In genomic region chr10:50593523-50593922, GRCh38 we compare ENCODE assay signal across 16 cellular contexts. TPM values are rescaled to one million over a fixed set of nuclear protein-coding genes. Genes with fewer than 3 reads are reported as not detected.
DNase-seq lines count a peak whose midpoint lies in the region; ATAC-seq, FAIRE-seq and TF ChIP-seq lines count a peak whose summit lies in the region.
"Had no signal": no experiment of that assay in that cellular context is flagged by ENCODE, and none has a peak within 500 bp of the region (broad histone marks: within the 10 kb centered on the region; RNA-seq: fewer than 3 reads in every experiment).

No MANE protein-coding gene starts in this region.

- H3K9me3 Mint-ChIP-seq in MCF 10A (ENCODE audit: unreplicated experiment), result no peaks in the 10 kb centered on the region
- H3K9me3 Mint-ChIP-seq: activated T-helper 2 cell treated with anti-CD3 and anti-CD28 coated beads, Interferon-gamma antibody, Interleukin-2, Interleukin-4, amounts not matched to agents 10 μg/mL and 5 μg/mL and 100 μg/mL, durations not matched to agents 14 hours and 24 hours and 36 hours; CD8-positive, alpha-beta T cell; effector memory CD8-positive, alpha-beta T cell; stimulated activated naive B cell treated with anti-CD40 and anti-IgM and Interleukin-4, amounts not matched to agents 10 μg/mL and 1 μg/mL and 100 μg/mL, for 72 hours had no signal

- TF ChIP-seq RAD21 in K562 (CRISPR knock-in tag; conservative IDR thresholded peaks at IDR 0.05 in 1 of 2, IDR thresholded peaks at IDR 0.05 in 1 of 2), result no peak

- TF ChIP-seq CTCF in MCF 10A (IDR thresholded peaks at IDR 0.05; ENCODE audit: unreplicated experiment) (no peak), mammary epithelial cell (conservative IDR thresholded peaks at IDR 0.05 in 1 of 2, IDR thresholded peaks at IDR 0.05 in 1 of 2; ENCODE audit: extremely low read depth in 1 of 2, insufficient read depth in 1 of 2, low read depth in 1 of 2, low read length in 2 of 2) (no peak), K562 (IDR thresholded peaks at IDR 0.05 in 2 of 3, conservative IDR thresholded peaks at IDR 0.05 in 1 of 3; ENCODE audit: insufficient read depth in 2 of 3, low read depth in 1 of 3, low read length in 3 of 3) (no peak), heart left ventricle (IDR thresholded peaks at IDR 0.05) (no peak)

- H3K9me1 ChIP-seq in K562 (ENCODE audit: control insufficient read depth, insufficient read depth, low read length), result no peaks in the 10 kb centered on the region

- H3K4me2 ChIP-seq in mammary epithelial cell (ENCODE audit: insufficient read depth, low read depth, low read length) (no peak overlapping the region), K562 (ENCODE audit: insufficient read depth, low read length) (peak overlapping the region; percentile 66; the same call in 1 of the 2 replicates)

- peaks cover 14% of the 10 kb centered on the region for H3K36me3 Mint-ChIP-seq in MCF 10A (ENCODE audit: insufficient read depth, unreplicated experiment)

- H2AFZ ChIP-seq in mammary epithelial cell (ENCODE audit: low read depth, low read length), result no peak overlapping the region
- peak overlapping the region; percentile 78; the same call in 1 of the 2 replicates for H2AFZ ChIP-seq in K562 (ENCODE audit: low read depth, low read length)

- H3K4me3 Mint-ChIP-seq in MCF 10A (ENCODE audit: unreplicated experiment), result no peak overlapping the region
- H3K4me3 Mint-ChIP-seq: CD8-positive, alpha-beta T cell; effector memory CD8-positive, alpha-beta T cell; stimulated activated naive B cell treated with anti-CD40 and anti-IgM and Interleukin-4, amounts not matched to agents 10 μg/mL and 1 μg/mL and 100 μg/mL, for 72 hours had no signal

- CTCF ChIA-PET in MCF 10A (lab: Yijun Ruan, JAX), result interaction anchor here (0.6 to 0.8 kb wide), 2 partner anchors 27 to 77 kb away, joined by 3 read pairs; no protein-coding TSS in a partner anchor
- CTCF ChIA-PET in mammary epithelial cell (lab: Charles Lee; ENCODE audit: low non-redundant PET), result no interaction called here
- CTCF ChIA-PET in K562 (lab: Yijun Ruan, JAX; ENCODE audit: low intra/inter-chr PET ratio), result no interaction called here

- TF ChIP-seq POLR2A in K562 (conservative IDR thresholded peaks at IDR 0.05) (no peak), heart left ventricle (IDR thresholded peaks at IDR 0.05) (no peak)

- no TSS peak for BruUV-seq in MCF 10A (replicated peaks; lab: Mats Ljungman, UMichigan)
- no TSS peak for BruUV-seq in mammary epithelial cell (replicated peaks; lab: Mats Ljungman, UMichigan)
- no TSS peak for BruUV-seq in K562 (replicated peaks; lab: Mats Ljungman, UMichigan)

- FAIRE-seq in K562 (lab: Jason Lieb, UNC) (peak; percentile 29), HTR-8/SVneo (lab: Jason Lieb, UNC) (no peak)

- no peaks in the 10 kb centered on the region for H3K27me3 Mint-ChIP-seq in MCF 10A (ENCODE audit: insufficient read depth, unreplicated experiment)
- H3K27me3 Mint-ChIP-seq: effector memory CD8-positive, alpha-beta T cell; stimulated activated naive B cell treated with anti-CD40 and anti-IgM and Interleukin-4, amounts not matched to agents 10 μg/mL and 1 μg/mL and 100 μg/mL, for 72 hours had no signal

- H4K20me1 ChIP-seq in mammary epithelial cell (ENCODE audit: insufficient read depth, low read length) (no peaks in the 10 kb centered on the region), K562 (replicated peaks; ENCODE audit: control insufficient read depth, insufficient read depth, low read length) (no peaks in the 10 kb centered on the region)

- DNase-seq in MCF 10A (ENCODE audit: unreplicated experiment) (no peak), mammary epithelial cell (no peak), K562 (ENCODE audit: extremely low read depth in 1 of 4, low spot score in 3 of 4) (no peak), foreskin melanocyte (peak; percentile 70), SW 1271 (lab: John Stamatoyannopoulos, UW) (no peak), HTR-8/SVneo (ENCODE audit: insufficient read length, low spot score) (no peak), heart left ventricle (no peak)
- DNase-seq: amygdala; CD8-positive, alpha-beta T cell; effector memory CD8-positive, alpha-beta T cell; NCI-H187; stimulated activated naive B cell treated with anti-CD40 and anti-IgM and Interleukin-4, amounts not matched to agents 10 μg/mL and 1 μg/mL and 100 μg/mL, for 72 hours had no signal

- peaks cover 10% of the 10 kb centered on the region for H3K4me1 Mint-ChIP-seq in MCF 10A (ENCODE audit: insufficient read depth, unreplicated experiment)

- H3K4me1 ChIP-seq in mammary epithelial cell (ENCODE audit: insufficient read depth, low read length), result peaks cover 3% of the 10 kb centered on the region
- peaks cover 6 to 48% of the 10 kb centered on the region in 2 experiments; a peak in 3 of 5 replicates for H3K4me1 ChIP-seq in K562 (replicated peaks in 1 of 2; ENCODE audit: control insufficient read depth in 2 of 2, insufficient read depth in 2 of 2, low read length in 2 of 2)
- peaks cover 0 to 29% (median 8%) of the 10 kb centered on the region in 12 donors for H3K4me1 ChIP-seq in heart left ventricle

- H3K9ac ChIP-seq in mammary epithelial cell (ENCODE audit: insufficient read depth, low read length), result no peak overlapping the region
- H3K9ac ChIP-seq in K562 (ENCODE audit: insufficient read depth in 1 of 2, low read depth in 2 of 2, low read length in 2 of 2), result peak overlapping the region in 1 of 2 experiments; percentile 49; a peak in 2 of 4 replicates

- H3K27me3 ChIP-seq in mammary epithelial cell (ENCODE audit: insufficient read depth, low read length) (no peaks in the 10 kb centered on the region), K562 (ENCODE audit: control insufficient read depth in 2 of 2, insufficient read depth in 2 of 2, low read length in 2 of 2) (no peaks in the 10 kb centered on the region), heart left ventricle (no peaks in the 10 kb centered on the region)
- H3K27me3 ChIP-seq: gastroesophageal sphincter, tibial nerve had no signal

- in situ Hi-C loops in mammary epithelial cell (cut with MboI; ENCODE audit: low sequenced_read_pairs in 2 of 2) (no loop called here), K562 (cut with MboI) (no loop called here)

- H3K4me3 ChIP-seq in mammary epithelial cell (replicated peaks in 1 of 3; ENCODE audit: insufficient read depth in 1 of 3, low read depth in 2 of 3, low read length in 3 of 3), result no peak overlapping the region
- H3K4me3 ChIP-seq in K562, result no peak overlapping the region
- no peak overlapping the region for H3K4me3 ChIP-seq in heart left ventricle
- H3K4me3 ChIP-seq: gastroesophageal sphincter, tibial nerve had no signal

- ATAC-seq in K562 (peak; percentile 6), heart left ventricle (no peak), GM21423 (IDR thresholded peaks at IDR 0.05; ENCODE audit: unreplicated experiment) (no peak)
- ATAC-seq: CD8-positive, alpha-beta T cell; effector memory CD8-positive, alpha-beta T cell; gastroesophageal sphincter; stimulated activated naive B cell treated with anti-CD40 and anti-IgM and Interleukin-4, amounts not matched to agents 10 μg/mL and 1 μg/mL and 100 μg/mL, for 72 hours had no signal

- 73% methylated on average over 2 of the region's 2 CpGs for WGBS in mammary epithelial cell (ENCODE audit: low coverage, missing lambda C conversion rate)
- WGBS in K562 (ENCODE audit: insufficient coverage, low coverage, missing lambda C conversion rate), result 53% methylated on average over 2 of the region's 2 CpGs
- 86 to 96% (median 90%) methylated on average over 2 of the region's 2 CpGs for WGBS in heart left ventricle, 4 donors

- no peak overlapping the region for H3K27ac ChIP-seq in mammary epithelial cell (ENCODE audit: insufficient read depth, low read depth, low read length)
- H3K27ac ChIP-seq in K562 (ENCODE audit: extremely low read depth, low read depth, low read length), result peak overlapping the region; percentile 81
- H3K27ac ChIP-seq in heart left ventricle, result no peak overlapping the region
- H3K27ac ChIP-seq: gastroesophageal sphincter had no signal

- dilution Hi-C loops in mammary epithelial cell (cut with HindIII; ENCODE audit: low sequenced_read_pairs), result no loop called here

- peaks cover 10% of the 10 kb centered on the region for H3K79me2 ChIP-seq in mammary epithelial cell (ENCODE audit: insufficient read depth, low read length)
- H3K79me2 ChIP-seq in K562 (ENCODE audit: control insufficient read depth, insufficient read depth, low read length), result peaks cover 85% of the 10 kb centered on the region

- H3K9me3 ChIP-seq in mammary epithelial cell (replicated peaks; ENCODE audit: insufficient read depth, low read length) (no peaks in the 10 kb centered on the region), K562 (replicated peaks; ENCODE audit: control insufficient read depth, insufficient read depth, low read depth, low read length) (no peaks in the 10 kb centered on the region), heart left ventricle (no peaks in the 10 kb centered on the region)
- H3K9me3 ChIP-seq: gastroesophageal sphincter, tibial nerve had no signal

- POLR2A ChIA-PET in MCF 10A (lab: Yijun Ruan, JAX), result interaction anchor here (0.6 to 1.4 kb wide), 5 partner anchors 10 to 29 kb away, joined by 3 to 8 read pairs (median 4); no protein-coding TSS in a partner anchor
- POLR2A ChIA-PET in K562 (lab: Yijun Ruan, JAX), result interaction anchor here (0.6 to 8.2 kb wide), 9 partner anchors 8 to 49 kb away, joined by 3 to 67 read pairs (median 5); partner anchors contain the start of gene SGMS1

- no peaks in the 10 kb centered on the region for H3K36me3 ChIP-seq in mammary epithelial cell (ENCODE audit: insufficient read depth, low read length)
- peaks cover 23% of the 10 kb centered on the region for H3K36me3 ChIP-seq in K562 (ENCODE audit: control insufficient read depth, insufficient read depth, low read length)
- H3K36me3 ChIP-seq in heart left ventricle, result peaks cover 0 to 14% (median 8%) of the 10 kb centered on the region in 9 donors

- peak overlapping the region; percentile 59 for H3K27ac Mint-ChIP-seq in MCF 10A (ENCODE audit: low read depth, unreplicated experiment)
- H3K27ac Mint-ChIP-seq: activated T-helper 2 cell treated with anti-CD3 and anti-CD28 coated beads, Interferon-gamma antibody, Interleukin-2, Interleukin-4, amounts not matched to agents 10 μg/mL and 5 μg/mL and 100 μg/mL, durations not matched to agents 14 hours and 24 hours and 36 hours; CD8-positive, alpha-beta T cell; effector memory CD8-positive, alpha-beta T cell; stimulated activated naive B cell treated with anti-CD40 and anti-IgM and Interleukin-4, amounts not matched to agents 10 μg/mL and 1 μg/mL and 100 μg/mL, for 72 hours had no signal

- TF ChIP-seq EP300 in K562 (IDR thresholded peaks at IDR 0.05; ENCODE audit: low read length), result no peak

- intact Hi-C loops in MCF 10A (cut with micrococcal nuclease), result no loop called here
- intact Hi-C loops in mammary epithelial cell (cut with micrococcal nuclease), result no loop called here
- intact Hi-C loops in K562 (cut with micrococcal nuclease), result no loop called here
- intact Hi-C loops in heart left ventricle (cut with DNase I), result no loop called here

RNA-seq across cellular contexts. Expression of gene SGMS1, which starts 30.2 kb away (rescaled TPM):
- total RNA-seq in MCF 10A (2022) (21.7 and 24.7 TPM in 2 replicates), mammary epithelial cell (10 to 100 TPM; 24.9 to 37.3 TPM), K562 (2014; rRNA removed) (187 and 232 TPM in 2 replicates), K562 (2014; rRNA removed; fragmentation: Illumina TruSeq; extraction: Trizol) (82.2 and 82.5 TPM in 2 replicates), K562 (2015; rRNA removed; fragmentation: Illumina TruSeq; extraction: Trizol) (82.3 and 83.8 TPM in 2 replicates), K562 (2021) (91.8 and 94.0 TPM in 2 replicates), heart left ventricle (10 to 100 TPM; 15.9 to 40.6 (median 19.6) TPM)
- polyA plus RNA-seq in mammary epithelial cell (12.6 TPM), K562 (2011; rRNA removed) (69.8 and 89.6 TPM in 2 replicates), K562 (2014; fragmentation: Illumina TruSeq; extraction: Trizol) (61.5 and 69.7 TPM in 2 replicates), K562 (2014; fragmentation: Nextera tagmentation; extraction: Ambion mirVana) (10 to 100 TPM; 22.6 to 25.3 TPM), K562 (2014; rRNA removed) (63.2 and 82.2 TPM in 2 replicates), heart left ventricle (10 to 100 TPM in 1 of 2 donors, 1 to 10 TPM in 1; 6.9 to 29.1 TPM)
- polyA minus RNA-seq in mammary epithelial cell, result 16.0 TPM
- total RNA-seq in K562 (2011; cell fraction: chromatin; rRNA removed; ENCODE audit: low replicate concordance), result 267 and 295 TPM in 2 replicates
- 202 and 204 TPM in 2 replicates for total RNA-seq in K562 (2011; cell fraction: nucleolus; rRNA removed)
- 277 and 388 TPM in 2 replicates for total RNA-seq in K562 (2011; cell fraction: nucleoplasm; rRNA removed)
- 58.5 and 88.3 TPM in 2 replicates for polyA plus RNA-seq in K562 (2011; cell fraction: cytosol; rRNA removed)
- polyA plus RNA-seq in K562 (2011; cell fraction: nucleus; rRNA removed), result 74.4 and 107 TPM in 2 replicates
- polyA plus RNA-seq in K562 (2012), result 27.2 and 40.1 TPM in 2 replicates
- polyA minus RNA-seq in K562 (2011; rRNA and poly(A)+ RNA removed), result 116 and 125 TPM in 2 replicates
- 75.6 and 79.4 TPM in 2 replicates for polyA minus RNA-seq in K562 (2011; cell fraction: cytosol; rRNA and poly(A)+ RNA removed)
- polyA minus RNA-seq in K562 (2011; cell fraction: nucleus; rRNA and poly(A)+ RNA removed), result 297 and 317 TPM in 2 replicates
